19 cellular contexts compared by ENCODE assay signal in the genomic region with DNA sequence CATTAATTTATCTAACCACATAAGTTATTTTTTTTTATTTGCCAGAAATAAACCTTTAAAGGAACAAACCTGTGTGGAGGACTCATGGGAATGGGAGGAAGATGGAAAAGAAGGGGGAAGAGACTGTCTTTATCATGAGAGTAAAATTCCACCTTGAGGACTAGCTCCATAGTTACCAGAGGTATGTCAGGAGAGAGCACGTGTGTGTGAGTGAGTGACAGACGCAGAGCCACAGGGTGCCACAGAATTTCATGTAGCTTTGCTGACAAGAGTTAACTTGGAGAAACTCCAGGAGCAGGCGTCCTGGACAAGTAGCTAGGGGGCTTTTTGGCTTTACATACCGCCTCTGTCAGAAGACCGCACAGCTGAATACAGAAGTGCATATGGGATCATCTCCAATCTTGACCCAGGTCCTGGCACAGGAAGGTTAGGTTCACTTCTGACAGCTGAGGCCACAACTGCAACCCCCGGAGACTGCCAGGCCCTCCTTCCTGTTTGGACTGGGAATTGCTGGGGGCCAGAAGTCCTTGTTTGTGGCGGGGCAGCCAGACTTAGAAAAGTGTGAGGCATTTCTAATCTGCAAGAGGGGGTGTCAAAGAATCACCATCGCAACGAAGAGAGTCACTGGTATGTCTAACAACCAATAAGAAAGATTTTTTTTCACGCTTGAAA.
DNase-seq lines count a peak whose midpoint lies in the region; ATAC-seq, FAIRE-seq and TF ChIP-seq lines count a peak whose summit lies in the region.
"Had no signal": no experiment of that assay in that cellular context is flagged by ENCODE, and none has a peak within 500 bp of the region (broad histone marks: within the 10 kb centered on the region; RNA-seq: fewer than 3 reads in every experiment).

No MANE protein-coding gene starts in this region.

- no peak overlapping the region for H2AK5ac ChIP-seq in neuronal stem cell (ENCODE audit: low read depth, low read length)

- H3K9me3 ChIP-seq in Panc1 (ENCODE audit: control insufficient read depth, insufficient read depth, low read depth, low read length) (no peaks in the 10 kb centered on the region), endodermal cell (ENCODE audit: control insufficient read depth, low read length) (no peaks in the 10 kb centered on the region), neuronal stem cell (replicated peaks in 1 of 2; ENCODE audit: control insufficient read depth in 2 of 2, insufficient read depth in 1 of 2, low read depth in 1 of 2, low read length in 2 of 2) (peaks cover 0 to 8% of the 10 kb centered on the region in 2 donors)
- H3K9me3 ChIP-seq: BE2C had no signal

- no peak overlapping the region for H2AFZ ChIP-seq in neuronal stem cell (ENCODE audit: low read length)
- H2AFZ ChIP-seq: PC-9 had no signal

- H3K27me3 ChIP-seq in Panc1 (ENCODE audit: control insufficient read depth, insufficient read depth, low read length) (no peaks in the 10 kb centered on the region), endodermal cell (ENCODE audit: control insufficient read depth, insufficient read depth, low read length, poor library complexity, severe bottlenecking) (no peaks in the 10 kb centered on the region), neuronal stem cell (ENCODE audit: control insufficient read depth in 3 of 3, insufficient read depth in 3 of 3, low read depth in 1 of 3, low read length in 3 of 3) (no peaks in the 10 kb centered on the region)
- H3K27me3 ChIP-seq: BE2C had no signal

- H2BK15ac ChIP-seq in neuronal stem cell (ENCODE audit: low read length) = no peak overlapping the region

- no peak overlapping the region for H3K4me2 ChIP-seq in neuronal stem cell (ENCODE audit: insufficient read depth, low read length, poor library complexity, severe bottlenecking)

- H3K36me3 ChIP-seq in Panc1 (ENCODE audit: control insufficient read depth, insufficient read depth, low read length) = no peaks in the 10 kb centered on the region
- H3K36me3 ChIP-seq in endodermal cell (ENCODE audit: control insufficient read depth, insufficient read depth, low read length) = peaks cover 33% of the 10 kb centered on the region
- H3K36me3 ChIP-seq in neuronal stem cell (replicated peaks in 1 of 2; ENCODE audit: control insufficient read depth in 2 of 2, insufficient read depth in 2 of 2, low read length in 2 of 2) = peaks cover 2 to 16% of the 10 kb centered on the region in 2 donors
- H3K36me3 ChIP-seq: BE2C had no signal

- H3K9ac ChIP-seq in endodermal cell (ENCODE audit: extremely low read depth, low read length, poor library complexity, severe bottlenecking) = no peak overlapping the region
- no peak overlapping the region for H3K9ac ChIP-seq in neuronal stem cell (ENCODE audit: low read depth, low read length, poor library complexity)

- DNase-seq in Panc1 (ENCODE audit: low read depth, low spot score) = no peak
- DNase-seq in endodermal cell = peak; percentile 61
- DNase-seq in neuronal stem cell (ENCODE audit: low spot score) = no peak
- no peak for DNase-seq in SHP77 (lab: John Stamatoyannopoulos, UW)
- no peak for DNase-seq in mesenteric fat pad (ENCODE audit: low spot score)
- DNase-seq in germinal center (ENCODE audit: low spot score) = no peak
- DNase-seq: BE2C; CD8-positive, alpha-beta T cell; H7; Kasumi-1; NCI-H1417; NCI-H1930; NCI-H2171; NCI-H446 treated with DMSO at 0.1 percent for 48 hours; NCI-H748 treated with DMSO at 0.1 percent for 48 hours; PC-9 had no signal

- no peak overlapping the region for H3K4ac ChIP-seq in neuronal stem cell (ENCODE audit: low read length)

- H3K27ac ChIP-seq in Panc1 (ENCODE audit: low read length) = peak overlapping the region; percentile 54; the same call in 1 of the 2 replicates
- peak overlapping the region; percentile 42 for H3K27ac ChIP-seq in endodermal cell (ENCODE audit: low read depth, low read length)
- no peak overlapping the region for H3K27ac ChIP-seq in neuronal stem cell (replicated peaks; ENCODE audit: low read length)

- H3K79me1 ChIP-seq in neuronal stem cell (ENCODE audit: low read depth, low read length) = no peaks in the 10 kb centered on the region

- BruUV-seq in Panc1 (replicated peaks; lab: Mats Ljungman, UMichigan) = no TSS peak

- CTCF ChIA-PET in Panc1 (lab: Charles Lee) = no interaction called here

- H2BK12ac ChIP-seq in neuronal stem cell (ENCODE audit: low read length) = no peak overlapping the region

- peak overlapping the region; percentile 39 for H2BK5ac ChIP-seq in neuronal stem cell (ENCODE audit: low read length)

- no peak overlapping the region for H4K8ac ChIP-seq in neuronal stem cell (ENCODE audit: low read depth, low read length)

- in situ Hi-C loops in Panc1 (cut with HindIII; ENCODE audit: low pct_unique_long_range_greater_than_20kb, low sequenced_read_pairs) = no loop called here

- peaks cover 2% of the 10 kb centered on the region for H3K27me3 Mint-ChIP-seq in endodermal cell (ENCODE audit: insufficient read depth)

- peak overlapping the region; percentile 10 for H3K27ac Mint-ChIP-seq in endodermal cell
- H3K27ac Mint-ChIP-seq: CD8-positive, alpha-beta T cell had no signal

- WGBS in endodermal cell (ENCODE audit: insufficient coverage in 1 of 2, insufficient read length in 1 of 2), 2 experiments = 71 to 87% methylated on average over 5 to 10 of the region's 10 CpGs
- no CpG with 5 or more reads among the region's 10 CpGs for WGBS in neuronal stem cell (ENCODE audit: extremely low coverage in 2 of 2, insufficient read length in 2 of 2, insufficient replicate concordance in 1 of 2), 2 donors

- ATAC-seq in Panc1 = no peak
- no peak for ATAC-seq in GM21528 (IDR thresholded peaks at IDR 0.05; ENCODE audit: low FRiP score, unreplicated experiment)
- ATAC-seq: CD8-positive, alpha-beta T cell; Right ventricle myocardium inferior had no signal

- no peak overlapping the region for H3K23ac ChIP-seq in neuronal stem cell (ENCODE audit: low read depth, low read length, poor library complexity)

- peaks cover 42% of the 10 kb centered on the region for H3K36me3 Mint-ChIP-seq in endodermal cell (ENCODE audit: low read depth)
- H3K36me3 Mint-ChIP-seq: CD8-positive, alpha-beta T cell had no signal

- H3K4me1 ChIP-seq in Panc1 (ENCODE audit: control insufficient read depth, insufficient read depth, low read length) (peaks cover 30% of the 10 kb centered on the region), endodermal cell (ENCODE audit: control insufficient read depth, insufficient read depth, low read length) (no peaks in the 10 kb centered on the region), neuronal stem cell (ENCODE audit: control insufficient read depth in 2 of 2, insufficient read depth in 1 of 2, low read depth in 1 of 2, low read length in 2 of 2) (peaks cover 14 to 17% of the 10 kb centered on the region in 2 donors)

- H3K4me3 Mint-ChIP-seq in endodermal cell = no peak overlapping the region
- H3K4me3 Mint-ChIP-seq: CD8-positive, alpha-beta T cell had no signal

- no peak overlapping the region for H3K14ac ChIP-seq in neuronal stem cell (ENCODE audit: low read length)

- POLR2A ChIA-PET in Panc1 (lab: Charles Lee) = interaction anchor here (0.5 kb wide), 1 partner anchor 199 kb away, joined by 6 read pairs; no protein-coding TSS in a partner anchor

- H2BK120ac ChIP-seq in neuronal stem cell (ENCODE audit: low read depth, low read length) = no peak overlapping the region

- H4K91ac ChIP-seq in neuronal stem cell (ENCODE audit: low read depth, low read length, poor library complexity) = no peak overlapping the region

- H3K4me1 Mint-ChIP-seq in endodermal cell = peaks cover 33% of the 10 kb centered on the region

- H3K9me3 Mint-ChIP-seq in endodermal cell = peaks cover 10% of the 10 kb centered on the region
- H3K9me3 Mint-ChIP-seq: CD8-positive, alpha-beta T cell had no signal

- intact Hi-C loops in Panc1 (cut with micrococcal nuclease; ENCODE audit: unreplicated experiment) = loop anchor here (2.0 to 5.0 kb wide), 2 partner anchors 208 to 248 kb away; no protein-coding TSS in a partner anchor

- FAIRE-seq in G401.6 (lab: Jason Lieb, UNC) = peak; percentile 84

- H3K4me3 ChIP-seq in Panc1 (ENCODE audit: low read depth in 2 of 2, low read length in 2 of 2) = no peak overlapping the region
- no peak overlapping the region for H3K4me3 ChIP-seq in endodermal cell (ENCODE audit: low read length)
- H3K4me3 ChIP-seq in neuronal stem cell (ENCODE audit: low read length in 2 of 2) = no peak overlapping the region
- H3K4me3 ChIP-seq: PC-9 had no signal

- TF ChIP-seq CTCF in Panc1 (IDR thresholded peaks at IDR 0.05) (no peak), endodermal cell (conservative IDR thresholded peaks at IDR 0.05) (no peak)

- H3K18ac ChIP-seq in neuronal stem cell (ENCODE audit: low read length) = no peak overlapping the region
